In the genomic region with DNA sequence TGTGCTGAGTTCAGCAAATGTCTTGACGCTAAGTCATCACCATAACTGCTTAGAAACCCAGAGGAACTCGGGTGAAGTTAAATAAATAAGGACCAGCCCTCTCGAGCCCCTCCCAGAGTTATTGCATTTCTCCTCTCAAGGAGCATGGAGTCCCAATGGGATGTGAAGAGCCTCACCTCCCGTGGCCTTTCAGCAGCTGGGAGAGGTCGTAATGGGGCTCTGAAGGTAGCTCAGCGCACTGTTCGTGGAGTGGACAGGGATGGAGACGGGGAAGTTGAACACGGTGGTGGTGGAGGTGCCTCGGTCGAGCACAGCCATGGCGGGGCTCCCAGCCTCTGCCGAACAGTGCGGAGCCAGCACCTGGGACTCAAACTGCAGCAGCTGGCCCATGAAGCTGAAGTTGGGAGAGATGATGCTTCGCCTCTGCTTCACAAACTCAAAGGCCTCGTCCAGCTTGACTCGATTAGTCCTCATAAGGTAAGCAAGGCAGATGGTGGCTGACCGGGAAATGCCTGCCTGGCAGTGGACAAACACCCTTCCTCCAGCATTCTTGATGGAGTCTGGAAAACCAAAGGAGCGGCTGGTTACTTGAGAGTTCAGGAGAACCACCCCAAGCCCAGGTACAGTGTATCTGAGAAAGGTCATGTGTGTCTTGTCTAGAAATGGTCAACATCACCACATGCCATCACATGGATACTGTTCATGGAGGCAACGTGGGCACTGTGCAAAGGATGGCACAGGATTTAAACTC, we compare ENCODE assay signal across 8 cellular contexts. TPM values are rescaled to one million over a fixed set of nuclear protein-coding genes. Genes with fewer than 3 reads are reported as not detected.
DNase-seq lines count a peak whose midpoint lies in the region; ATAC-seq and TF ChIP-seq lines count a peak whose summit lies in the region.

No MANE protein-coding gene starts in this region.

- no peak overlapping the region for H3K18ac ChIP-seq in mesendoderm (ENCODE audit: low read length)

- intact Hi-C loops in vagina (cut with DNase I), result loop anchor here (5.0 kb wide), 2 partner anchors 36 to 134 kb away; no protein-coding TSS in a partner anchor

- peak in 1 of 2 donors; percentile 31 for TF ChIP-seq POLR2A in vagina (IDR thresholded peaks at IDR 0.05)

- DNase-seq in stimulated activated naive CD4-positive, alpha-beta T cell (lab: John Stamatoyannopoulos, UW), result peak in 4 of 6 experiments; percentile 21 to 70 (median 47)
- DNase-seq in stimulated activated naive CD4-positive, alpha-beta T cell treated with Interleukin-2 at 50 U/mL for 16 hours (lab: John Stamatoyannopoulos, UW), result no peak
- DNase-seq in choroid plexus epithelial cell (ENCODE audit: low read depth) (peak; percentile 82), mesendoderm (peak; percentile 27), vagina (ENCODE audit: extremely low spot score in 2 of 2) (no peak), mucosa of gallbladder (ENCODE audit: low spot score) (no peak), D341Med (ENCODE audit: low spot score) (no peak)

- H3K27me3 ChIP-seq in mesendoderm (ENCODE audit: insufficient read depth, low read length, poor library complexity), result no peaks in the 10 kb centered on the region
- H3K27me3 ChIP-seq in vagina, result no peaks in the 10 kb centered on the region

- H2BK15ac ChIP-seq in mesendoderm (replicated peaks; ENCODE audit: low read depth), result no peak overlapping the region

- H2AK5ac ChIP-seq in mesendoderm (ENCODE audit: low read length), result no peak overlapping the region

- no peak overlapping the region for H3K9ac ChIP-seq in mesendoderm (ENCODE audit: low read length)

- H3K4ac ChIP-seq in mesendoderm (ENCODE audit: low read depth, low read length), result no peak overlapping the region

- H3K4me3 ChIP-seq in choroid plexus epithelial cell (ENCODE audit: low read depth, low read length), result peak overlapping the region; percentile 76
- no peak overlapping the region for H3K4me3 ChIP-seq in mesendoderm (ENCODE audit: low read length)
- peak overlapping the region; percentile 91 to 99 for H3K4me3 ChIP-seq in vagina

- H3K4me2 ChIP-seq in mesendoderm (ENCODE audit: low read length), result no peak overlapping the region

- H2BK5ac ChIP-seq in mesendoderm (ENCODE audit: low read length), result no peak overlapping the region

- H3K23ac ChIP-seq in mesendoderm (ENCODE audit: low read length), result no peak overlapping the region

- H2BK120ac ChIP-seq in mesendoderm (ENCODE audit: low read depth, low read length), result no peak overlapping the region

- H3K27ac ChIP-seq in mesendoderm (ENCODE audit: low read depth, low read length), result no peak overlapping the region
- peak overlapping the region; percentile 98 for H3K27ac ChIP-seq in vagina

- H4K5ac ChIP-seq in mesendoderm (ENCODE audit: low read length), result no peak overlapping the region

- peaks cover 16% of the 10 kb centered on the region for H3K79me2 ChIP-seq in mesendoderm (ENCODE audit: control insufficient read depth, insufficient read depth, low read length)

- no peak overlapping the region for H3K56ac ChIP-seq in mesendoderm (ENCODE audit: low read length)

- no peak for ATAC-seq in HG02970 (IDR thresholded peaks at IDR 0.05; ENCODE audit: low FRiP score, unreplicated experiment)

- WGBS in mesendoderm (ENCODE audit: extremely low coverage, insufficient coverage, low lambda C conversion rate), result no CpG with 5 or more reads among the region's 20 CpGs

- peaks cover 14% of the 10 kb centered on the region for H3K79me1 ChIP-seq in mesendoderm (ENCODE audit: low read length)

- H3K36me3 ChIP-seq in mesendoderm (ENCODE audit: control insufficient read depth, insufficient read depth, low read length) (peaks cover 3% of the 10 kb centered on the region), vagina (peaks cover 11 to 33% of the 10 kb centered on the region in 2 donors)

- no peaks in the 10 kb centered on the region for H3K9me3 ChIP-seq in vagina

- no peak for TF ChIP-seq CTCF in choroid plexus epithelial cell (conservative IDR thresholded peaks at IDR 0.05; ENCODE audit: low read depth, low read length)
- TF ChIP-seq CTCF in vagina (IDR thresholded peaks at IDR 0.05), result no peak

- no peak overlapping the region for H4K8ac ChIP-seq in mesendoderm (ENCODE audit: low read depth, low read length)

- peaks cover 7% of the 10 kb centered on the region for H3K4me1 ChIP-seq in mesendoderm (ENCODE audit: control insufficient read depth, low read depth, low read length)
- peaks cover 63% of the 10 kb centered on the region for H3K4me1 ChIP-seq in vagina

RNA-seq across cellular contexts. Expression of a gene that starts 2.2 kb away (rescaled TPM):
- 13.6 TPM for polyA plus RNA-seq in mesendoderm (2013, experiment 1 of 2)
- 14.0 TPM for polyA plus RNA-seq in mesendoderm (2013, experiment 2 of 2)
- total RNA-seq in vagina (2,876 TPM), mucosa of gallbladder (240 TPM)

Comparison
In these comparisons a context has a peak if more than half of its experiments do, and no peak if none do; other contexts are left out.
1. DNase-seq: peak in stimulated activated naive CD4-positive, alpha-beta T cell (4 of 6), choroid plexus epithelial cell (single experiment) and mesendoderm (single experiment); none in stimulated activated naive CD4-positive, alpha-beta T cell treated with Interleukin-2 at 50 U/mL for 16 hours (single experiment), vagina (0 of 2), mucosa of gallbladder (single experiment) and D341Med (single experiment).
2. RNA of a gene that starts 2.2 kb away (total RNA-seq): 2,876 TPM in vagina (single experiment); 240 TPM in mucosa of gallbladder (single experiment); every median in the first group is over 10 times any median in the second.